In genomic region chr5:2755811-2756210, GRCh38 we compare ENCODE assay signal across 10 cellular contexts. TPM values are rescaled to one million over a fixed set of nuclear protein-coding genes. Genes with fewer than 3 reads are reported as not detected.
DNase-seq lines count a peak whose midpoint lies in the region; ATAC-seq and TF ChIP-seq lines count a peak whose summit lies in the region.
"Had no signal": no experiment of that assay in that cellular context is flagged by ENCODE, and none has a peak within 500 bp of the region (broad histone marks: within the 10 kb centered on the region; RNA-seq: fewer than 3 reads in every experiment).

No MANE protein-coding gene starts in this region.

- H3K79me2 ChIP-seq in KMS-11 (ENCODE audit: insufficient read depth, low read depth): no peaks in the 10 kb centered on the region
- H3K79me2 ChIP-seq in osteoblast (ENCODE audit: insufficient read depth, low read length): no peaks in the 10 kb centered on the region

- peaks cover 4 to 12% (median 5%) of the 10 kb centered on the region in 11 experiments; a peak in 19 of 22 replicates for H4K20me1 ChIP-seq in BLaER1 treated with 17β-estradiol and CSF1 and Interleukin-3, amounts not matched to agents 10 nM and 100 nM
- no peaks in the 10 kb centered on the region for H4K20me1 ChIP-seq in KMS-11 (ENCODE audit: insufficient read depth)
- H4K20me1 ChIP-seq in osteoblast (ENCODE audit: insufficient read depth, low read length): no peaks in the 10 kb centered on the region

- no peak for ATAC-seq in GM21515 (IDR thresholded peaks at IDR 0.05; ENCODE audit: unreplicated experiment)

- TF ChIP-seq CTCF in KMS-11 (conservative IDR thresholded peaks at IDR 0.05; ENCODE audit: low read depth, low read length) (no peak), osteoblast (IDR thresholded peaks at IDR 0.05; ENCODE audit: extremely low read depth, low read depth, low read length) (no peak)

- peaks cover under 1 to 46% (median 44%) of the 10 kb centered on the region in 11 experiments; a peak in 20 of 22 replicates for H3K9me3 ChIP-seq in BLaER1 treated with 17β-estradiol and CSF1 and Interleukin-3, amounts not matched to agents 10 nM and 100 nM (replicated peaks in 1 of 11)
- H3K9me3 ChIP-seq in esophagus (ENCODE audit: control insufficient read depth in 2 of 2, insufficient read depth in 1 of 2, low read depth in 1 of 2, low read length in 1 of 2): no peaks in the 10 kb centered on the region
- H3K9me3 ChIP-seq in osteoblast (ENCODE audit: low read depth, low read length): no peaks in the 10 kb centered on the region

- peak overlapping the region; percentile 84 to 100 (median 97) for H3K4me2 ChIP-seq in BLaER1 treated with 17β-estradiol and CSF1 and Interleukin-3, amounts not matched to agents 10 nM and 100 nM
- H3K4me2 ChIP-seq in KMS-11 (peak overlapping the region; percentile 25), osteoblast (ENCODE audit: insufficient read depth, low read length) (peak overlapping the region; percentile 89)

- H3K9ac ChIP-seq in BLaER1 treated with 17β-estradiol and CSF1 and Interleukin-3, amounts not matched to agents 10 nM and 100 nM: peak overlapping the region; percentile 76 to 97 (median 87); a peak in 19 of 22 replicates
- H3K9ac ChIP-seq in KMS-11: peak overlapping the region; percentile 56

- peak overlapping the region; percentile 45 for H2AFZ ChIP-seq in KMS-11 (ENCODE audit: low read depth)
- H2AFZ ChIP-seq in osteoblast (ENCODE audit: low read length): peak overlapping the region; percentile 86

- peaks cover 0 to 24% (median 0%) of the 10 kb centered on the region in 11 experiments; a peak in 5 of 22 replicates for H3K36me3 ChIP-seq in BLaER1 treated with 17β-estradiol and CSF1 and Interleukin-3, amounts not matched to agents 10 nM and 100 nM
- no peaks in the 10 kb centered on the region for H3K36me3 ChIP-seq in KMS-11 (ENCODE audit: insufficient read depth)
- H3K36me3 ChIP-seq in esophagus (ENCODE audit: control insufficient read depth in 2 of 2, insufficient read depth in 2 of 2, low read length in 1 of 2): no peaks in the 10 kb centered on the region
- no peaks in the 10 kb centered on the region for H3K36me3 ChIP-seq in osteoblast (ENCODE audit: insufficient read depth, low read length)

- H3K27ac ChIP-seq in BLaER1 treated with 17β-estradiol and CSF1 and Interleukin-3, amounts not matched to agents 10 nM and 100 nM: peak overlapping the region; percentile 28 to 97 (median 89); a peak in 20 of 22 replicates
- H3K27ac ChIP-seq in KMS-11: peak overlapping the region; percentile 56
- H3K27ac ChIP-seq in esophagus (ENCODE audit: low read depth in 2 of 2, low read length in 1 of 2): no peak overlapping the region
- H3K27ac ChIP-seq in osteoblast (ENCODE audit: low read depth, low read length): no peak overlapping the region

- peaks cover 0 to 26% (median 0%) of the 10 kb centered on the region in 11 experiments; a peak in 6 of 22 replicates for H3K27me3 ChIP-seq in BLaER1 treated with 17β-estradiol and CSF1 and Interleukin-3, amounts not matched to agents 10 nM and 100 nM
- H3K27me3 ChIP-seq in KMS-11 (ENCODE audit: insufficient read depth, low read depth): no peaks in the 10 kb centered on the region
- peaks cover 0 to 3% of the 10 kb centered on the region in 2 donors for H3K27me3 ChIP-seq in esophagus (ENCODE audit: control insufficient read depth in 1 of 2, insufficient read depth in 2 of 2, low read length in 2 of 2)
- no peaks in the 10 kb centered on the region for H3K27me3 ChIP-seq in osteoblast (ENCODE audit: insufficient read depth, low read length)

- peaks cover 49 to 81% (median 71%) of the 10 kb centered on the region in 10 experiments for H3K4me1 ChIP-seq in BLaER1 treated with 17β-estradiol and CSF1 and Interleukin-3, amounts not matched to agents 10 nM and 100 nM
- H3K4me1 ChIP-seq in KMS-11 (ENCODE audit: low read depth, poor library complexity, severe bottlenecking) (peaks cover 15% of the 10 kb centered on the region), esophagus (ENCODE audit: control insufficient read depth in 2 of 2, insufficient read depth in 2 of 2, low read length in 1 of 2) (peaks cover 5 to 9% of the 10 kb centered on the region in 2 donors), osteoblast (ENCODE audit: insufficient read depth, low read length) (peaks cover 26% of the 10 kb centered on the region)

- H3K4me3 ChIP-seq in BLaER1 treated with 17β-estradiol and CSF1 and Interleukin-3, amounts not matched to agents 10 nM and 100 nM: peak overlapping the region; percentile 44 to 86 (median 78); a peak in 19 of 20 replicates
- no peak overlapping the region for H3K4me3 ChIP-seq in KMS-11 (IDR thresholded peaks at IDR 0.05; ENCODE audit: insufficient read depth, low read depth, low read length)
- peak overlapping the region; percentile 34 to 40 for H3K4me3 ChIP-seq in esophagus (ENCODE audit: low read depth in 1 of 2, low read length in 2 of 2)
- H3K4me3 ChIP-seq in osteoblast (ENCODE audit: insufficient read depth, low read length): peak overlapping the region; percentile 79

- DNase-seq in osteoblast (ENCODE audit: insufficient read length, low spot score, missing footprints): no peak
- no peak for DNase-seq in DMS79 (lab: John Stamatoyannopoulos, UW)
- no peak for DNase-seq in NCI-H226
- DNase-seq in NOMO-1 (lab: John Stamatoyannopoulos, UW; ENCODE audit: unreplicated experiment in 2 of 2): no peak
- DNase-seq: activated CD4-positive, alpha-beta T cell treated with anti-CD3 and anti-CD28 coated beads for 1 hour; DMS53 had no signal

- 6 to 13% methylated on average over 27 of the region's 27 CpGs for WGBS in esophagus, 2 donors

RNA-seq across cellular contexts. Expression of gene IRX2, which starts 4.3 kb away (rescaled TPM):
- polyA plus RNA-seq in esophagus: 1 to 10 TPM; 2.1 to 3.0 TPM
- total RNA-seq in osteoblast: 5.3 and 7.2 TPM in 2 replicates

Comparison
In these comparisons a context has a peak if more than half of its experiments do, and no peak if none do; other contexts are left out.
1. H3K27ac ChIP-seq: peak in BLaER1 treated with 17β-estradiol and CSF1 and Interleukin-3, amounts not matched to agents 10 nM and 100 nM (11 of 11) and KMS-11 (single experiment); none in esophagus (0 of 2) and osteoblast (single experiment).
2. H3K4me2 ChIP-seq: peak in every context shown above with its lines; median percentile 97 in BLaER1 treated with 17β-estradiol and CSF1 and Interleukin-3, amounts not matched to agents 10 nM and 100 nM; 89 in osteoblast; 25 in KMS-11.